ENCODE assay signal across 8 cellular contexts in genomic region chr11:128587415-128587814, GRCh38. TPM values are rescaled to one million over a fixed set of nuclear protein-coding genes. Genes with fewer than 3 reads are reported as not detected.
DNase-seq lines count a peak whose midpoint lies in the region; ATAC-seq and TF ChIP-seq lines count a peak whose summit lies in the region.

A gene with protein sequence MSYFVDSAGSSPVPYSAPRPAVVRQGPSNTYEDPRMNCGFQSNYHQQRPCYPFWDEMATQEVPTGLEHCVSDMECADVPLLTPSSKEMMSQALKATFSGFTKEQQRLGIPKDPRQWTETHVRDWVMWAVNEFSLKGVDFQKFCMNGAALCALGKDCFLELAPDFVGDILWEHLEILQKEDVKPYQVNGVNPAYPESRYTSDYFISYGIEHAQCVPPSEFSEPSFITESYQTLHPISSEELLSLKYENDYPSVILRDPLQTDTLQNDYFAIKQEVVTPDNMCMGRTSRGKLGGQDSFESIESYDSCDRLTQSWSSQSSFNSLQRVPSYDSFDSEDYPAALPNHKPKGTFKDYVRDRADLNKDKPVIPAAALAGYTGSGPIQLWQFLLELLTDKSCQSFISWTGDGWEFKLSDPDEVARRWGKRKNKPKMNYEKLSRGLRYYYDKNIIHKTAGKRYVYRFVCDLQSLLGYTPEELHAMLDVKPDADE (minus strand): TSS chr11:128587558. CDS start chr11:128573130, 14,428 bp downstream.

- H3K4me1 ChIP-seq in DOHH2 (ENCODE audit: control insufficient read depth, low read length) (peaks cover 33% of the 10 kb centered on the region), OCI-LY7 (ENCODE audit: insufficient read depth, low read length, poor library complexity, severe bottlenecking) (peaks cover 6% of the 10 kb centered on the region)

- no peaks in the 10 kb centered on the region for H3K27me3 ChIP-seq in DOHH2 (ENCODE audit: control insufficient read depth, low read length)

- H3K79me2 ChIP-seq in DOHH2 (ENCODE audit: control insufficient read depth, low read length) (no peaks in the 10 kb centered on the region), OCI-LY7 (ENCODE audit: insufficient read depth, low read depth, low read length) (no peaks in the 10 kb centered on the region)

- no peak within 1 kb of the TSS for H3K4me3 ChIP-seq in DOHH2 (ENCODE audit: low read length)
- H3K4me3 ChIP-seq in OCI-LY7 (ENCODE audit: low read depth, low read length, poor library complexity, severe bottlenecking), result no peak within 1 kb of the TSS
- H3K4me3 ChIP-seq in fibroblast of pulmonary artery (replicated peaks; ENCODE audit: low read depth, low read length), result peak within 1 kb of the TSS; percentile 28

- no peak for ATAC-seq in HG03159 (IDR thresholded peaks at IDR 0.05; ENCODE audit: unreplicated experiment)
- no peak for ATAC-seq in stimulated activated naive B cell treated with anti-CD40 and anti-IgM and Interleukin-4, amounts not matched to agents 10 μg/mL and 1 μg/mL and 100 μg/mL, for 72 hours (replicated peaks)

- H3K27ac Mint-ChIP-seq in neural crest cell (ENCODE audit: unreplicated experiment), result no peak within 1 kb of the TSS
- H3K27ac Mint-ChIP-seq in stimulated activated naive B cell treated with anti-CD40 and anti-IgM and Interleukin-4, amounts not matched to agents 10 μg/mL and 1 μg/mL and 100 μg/mL, for 72 hours, result no peak within 1 kb of the TSS

- no peaks in the 10 kb centered on the region for H3F3A ChIP-seq in DOHH2 (ENCODE audit: control insufficient read depth, insufficient read depth)

- TF ChIP-seq CTCF in DOHH2 (IDR thresholded peaks at IDR 0.05; ENCODE audit: low read depth, low read length, poor library complexity, severe bottlenecking), result no peak
- TF ChIP-seq CTCF in OCI-LY7 (conservative IDR thresholded peaks at IDR 0.05; ENCODE audit: low read length), result no peak
- no peak for TF ChIP-seq CTCF in fibroblast of pulmonary artery (IDR thresholded peaks at IDR 0.05; ENCODE audit: low read length, missing control alignments)
- TF ChIP-seq CTCF in neural crest cell (conservative IDR thresholded peaks at IDR 0.05), result no peak

- peaks cover 3% of the 10 kb centered on the region for H3K9me3 Mint-ChIP-seq in neural crest cell
- H3K9me3 Mint-ChIP-seq in stimulated activated naive B cell treated with anti-CD40 and anti-IgM and Interleukin-4, amounts not matched to agents 10 μg/mL and 1 μg/mL and 100 μg/mL, for 72 hours, result no peaks in the 10 kb centered on the region

- no peak within 1 kb of the TSS for H3K27ac ChIP-seq in DOHH2 (ENCODE audit: low read depth, low read length)
- no peak within 1 kb of the TSS for H3K27ac ChIP-seq in OCI-LY7 (ENCODE audit: low read depth, low read length, poor library complexity, severe bottlenecking)

- H3K4me2 ChIP-seq in DOHH2 (ENCODE audit: low read length) (peak within 1 kb of the TSS; percentile 24), OCI-LY7 (ENCODE audit: low read length) (no peak within 1 kb of the TSS)

- intact Hi-C loops in OCI-LY7 (cut with micrococcal nuclease; ENCODE audit: unreplicated experiment), result no loop called here

- CTCF ChIA-PET in OCI-LY7 (lab: Charles Lee; ENCODE audit: unreplicated experiment), result no interaction called here

- H4K20me1 ChIP-seq in DOHH2 (ENCODE audit: control insufficient read depth, insufficient read depth, low read depth, low read length) (no peaks in the 10 kb centered on the region), OCI-LY7 (ENCODE audit: insufficient read depth, low read length) (no peaks in the 10 kb centered on the region)

- H3K36me3 ChIP-seq in DOHH2 (ENCODE audit: control insufficient read depth, low read length) (no peaks in the 10 kb centered on the region), OCI-LY7 (ENCODE audit: insufficient read depth, low read length) (no peaks in the 10 kb centered on the region)

- H3K9me3 ChIP-seq in DOHH2 (ENCODE audit: control insufficient read depth, insufficient read depth, low read length), result no peaks in the 10 kb centered on the region
- H3K9me3 ChIP-seq in OCI-LY7 (ENCODE audit: low read length), result no peaks in the 10 kb centered on the region

- POLR2A ChIA-PET in OCI-LY7 (lab: Charles Lee), result interaction anchor here (1.3 to 2.6 kb wide), 4 partner anchors 9 to 15 kb away, joined by 3 to 8 read pairs (median 6); no protein-coding TSS in a partner anchor

- no peak within 1 kb of the TSS for H2AFZ ChIP-seq in OCI-LY7 (ENCODE audit: low read length)

- peaks cover 93% of the 10 kb centered on the region for H3K27me3 Mint-ChIP-seq in neural crest cell (ENCODE audit: low read depth)
- no peaks in the 10 kb centered on the region for H3K27me3 Mint-ChIP-seq in stimulated activated naive B cell treated with anti-CD40 and anti-IgM and Interleukin-4, amounts not matched to agents 10 μg/mL and 1 μg/mL and 100 μg/mL, for 72 hours

- no TSS peak for BruUV-seq in OCI-LY7 (replicated peaks; lab: Mats Ljungman, UMichigan)

- H3K36me3 Mint-ChIP-seq in neural crest cell (ENCODE audit: low read depth), result no peaks in the 10 kb centered on the region
- H3K36me3 Mint-ChIP-seq in stimulated activated naive B cell treated with anti-CD40 and anti-IgM and Interleukin-4, amounts not matched to agents 10 μg/mL and 1 μg/mL and 100 μg/mL, for 72 hours, result no peaks in the 10 kb centered on the region

- H3K4me1 Mint-ChIP-seq in neural crest cell, result peaks cover 27% of the 10 kb centered on the region
- peaks cover 21 to 23% of the 10 kb centered on the region in 2 donors for H3K4me1 Mint-ChIP-seq in stimulated activated naive B cell treated with anti-CD40 and anti-IgM and Interleukin-4, amounts not matched to agents 10 μg/mL and 1 μg/mL and 100 μg/mL, for 72 hours

- DNase-seq in OCI-LY7 (ENCODE audit: low spot score) (no peak), fibroblast of pulmonary artery (ENCODE audit: low read depth) (no peak), neural crest cell (ENCODE audit: low read depth, low spot score) (no peak), RKO (ENCODE audit: low spot score) (no peak), ecto neural progenitor cell (ENCODE audit: low spot score) (no peak)
- no peak for DNase-seq in stimulated activated naive B cell treated with anti-CD40 and anti-IgM and Interleukin-4, amounts not matched to agents 10 μg/mL and 1 μg/mL and 100 μg/mL, for 72 hours

- peak within 1 kb of the TSS; percentile 53 for H3K4me3 Mint-ChIP-seq in neural crest cell
- no peak within 1 kb of the TSS for H3K4me3 Mint-ChIP-seq in stimulated activated naive B cell treated with anti-CD40 and anti-IgM and Interleukin-4, amounts not matched to agents 10 μg/mL and 1 μg/mL and 100 μg/mL, for 72 hours

- H3K9me2 ChIP-seq in DOHH2 (replicated peaks; ENCODE audit: control insufficient read depth, low read length) (no peaks in the 10 kb centered on the region), OCI-LY7 (ENCODE audit: insufficient read depth, low read length) (no peaks in the 10 kb centered on the region)

RNA-seq across cellular contexts. Expression of the gene that starts here (rescaled TPM):
- 203 and 210 TPM in 2 replicates for total RNA-seq in OCI-LY7 (2014; rRNA removed; shearing (Covaris generic))
- total RNA-seq in OCI-LY7 (2022) (466 and 503 TPM in 2 replicates), neural crest cell (55.9 and 69.3 TPM in 2 replicates)
